In the genomic region with DNA sequence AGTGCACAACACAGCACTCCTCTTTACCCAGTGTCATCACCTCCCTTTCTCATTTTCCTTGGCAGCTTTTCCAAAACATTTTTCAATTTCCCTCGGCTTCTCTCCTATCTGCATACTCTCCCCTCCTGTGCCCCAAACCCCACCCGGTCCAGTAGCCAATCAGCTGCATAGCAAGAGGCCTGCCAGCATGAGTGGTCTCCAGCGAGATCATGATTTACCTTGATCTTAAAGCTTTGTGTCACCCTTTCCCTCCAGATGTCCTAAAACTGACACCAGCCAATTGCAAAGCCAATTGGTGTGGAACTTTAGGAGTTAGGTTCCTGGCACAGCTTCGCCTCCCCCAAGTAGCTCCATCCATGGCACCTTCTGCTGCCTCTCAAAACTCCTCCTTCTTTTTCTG, we compare ENCODE assay signal across 33 cellular contexts.
"Had no signal": no experiment of that assay in that cellular context is flagged by ENCODE, and none has a peak within 500 bp of the region (broad histone marks: within the 10 kb centered on the region; RNA-seq: fewer than 3 reads in every experiment).

No MANE protein-coding gene starts in this region.

- ATAC-seq: activated CD4-positive, CD25-positive, alpha-beta regulatory T cell treated with anti-CD3 and anti-CD28 coated beads, Interleukin-2, amount 50 U/mL, for 24 hours; activated CD8-positive, alpha-beta T cell treated with anti-CD3 and anti-CD28 coated beads for 36 hours; activated naive CD8-positive, alpha-beta T cell treated with anti-CD3 and anti-CD28 coated beads, Interleukin-2, amount 50 U/mL, for 24 hours; body of pancreas; effector memory CD8-positive, alpha-beta T cell; gastroesophageal sphincter; T-helper 17 cell had no signal

- H3K4me3 Mint-ChIP-seq: activated B cell treated with CpG ODN at 0.5 μM for 24 hours; activated CD8-positive, alpha-beta T cell treated with anti-CD3 and anti-CD28 coated beads for 36 hours; activated naive CD4-positive, alpha-beta T cell treated with anti-CD3 and anti-CD28 coated beads for 36 hours; activated naive CD4-positive, alpha-beta T cell treated with anti-CD3 and anti-CD28 coated beads, Interleukin-2, amount 50 U/mL, for 24 hours; activated naive CD8-positive, alpha-beta T cell treated with anti-CD3 and anti-CD28 coated beads for 36 hours; activated naive CD8-positive, alpha-beta T cell treated with anti-CD3 and anti-CD28 coated beads, Interleukin-2, amount 50 U/mL, for 24 hours; activated T-helper 1 cell treated with anti-CD3 and anti-CD28 coated beads, Interleukin-12 subunit alpha, Interleukin-12 subunit beta, Interleukin-2, Interleukin-4 antibody, amounts not matched to agents 30 ng/mL and 10 ng/mL and 1 ng/mL, durations not matched to agents 14 hours and 24 hours and 36 hours; effector memory CD8-positive, alpha-beta T cell; T-helper 17 cell; T-helper 2 cell treated with Interferon-gamma antibody and Interleukin-4, amounts not matched to agents 5 μg/mL and 100 μg/mL, for 36 hours had no signal

- DNase-seq: activated B cell treated with CpG ODN at 0.5 μM for 24 hours; activated CD4-positive, alpha-beta T cell treated with anti-CD3 and anti-CD28 coated beads for 48 hours; activated CD4-positive, alpha-beta T cell treated with anti-CD3 and anti-CD28 coated beads, Interleukin-2, amount 50 U/mL, for 1 hour; activated CD4-positive, alpha-beta T cell treated with anti-CD3 and anti-CD28 coated beads, Interleukin-2, amount 50 U/mL, for 48 hours; activated CD8-positive, alpha-beta T cell treated with anti-CD3 and anti-CD28 coated beads for 36 hours; activated effector memory CD4-positive, alpha-beta T cell treated with anti-CD3 and anti-CD28 coated beads, Interleukin-2, amount 50 U/mL, for 16 hours; activated naive CD4-positive, alpha-beta T cell treated with anti-CD3 and anti-CD28 coated beads for 36 hours; activated naive CD8-positive, alpha-beta T cell treated with anti-CD3 and anti-CD28 coated beads for 36 hours; activated naive CD8-positive, alpha-beta T cell treated with anti-CD3 and anti-CD28 coated beads, Interleukin-2, amount 50 U/mL, for 24 hours; activated T-cell treated with anti-CD3 and anti-CD28 coated beads, Interleukin-2, amount 50 U/mL, for 1 hour; activated T-cell treated with anti-CD3 and anti-CD28 coated beads, Interleukin-2, amount 50 U/mL, for 48 hours; adrenal gland; amygdala; aorta; body of pancreas; caudate nucleus; cortex of kidney; dermis blood vessel endothelial cell; effector CD4-positive, alpha-beta T cell; effector memory CD8-positive, alpha-beta T cell; erythroblast; esophagus squamous epithelium; foreskin melanocyte; T-helper 1 cell; T-helper 17 cell; T1000; WERI-Rb-1 had no signal

- H3K27me3 Mint-ChIP-seq: activated CD8-positive, alpha-beta T cell treated with anti-CD3 and anti-CD28 coated beads for 36 hours; activated naive CD4-positive, alpha-beta T cell treated with anti-CD3 and anti-CD28 coated beads, Interleukin-2, amount 50 U/mL, for 24 hours; activated naive CD8-positive, alpha-beta T cell treated with anti-CD3 and anti-CD28 coated beads for 36 hours; activated naive CD8-positive, alpha-beta T cell treated with anti-CD3 and anti-CD28 coated beads, Interleukin-2, amount 50 U/mL, for 24 hours had no signal

- H3K36me3 Mint-ChIP-seq: activated naive CD4-positive, alpha-beta T cell treated with anti-CD3 and anti-CD28 coated beads, Interleukin-2, amount 50 U/mL, for 24 hours; activated naive CD8-positive, alpha-beta T cell treated with anti-CD3 and anti-CD28 coated beads for 36 hours had no signal

- H3K27ac Mint-ChIP-seq: activated B cell treated with CpG ODN at 0.5 μM for 24 hours; activated CD8-positive, alpha-beta T cell treated with anti-CD3 and anti-CD28 coated beads for 36 hours; activated naive CD4-positive, alpha-beta T cell treated with anti-CD3 and anti-CD28 coated beads for 36 hours; activated naive CD4-positive, alpha-beta T cell treated with anti-CD3 and anti-CD28 coated beads, Interleukin-2, amount 50 U/mL, for 24 hours; activated naive CD8-positive, alpha-beta T cell treated with anti-CD3 and anti-CD28 coated beads for 36 hours; activated naive CD8-positive, alpha-beta T cell treated with anti-CD3 and anti-CD28 coated beads, Interleukin-2, amount 50 U/mL, for 24 hours; activated T-helper 1 cell treated with anti-CD3 and anti-CD28 coated beads, Interleukin-12 subunit alpha, Interleukin-12 subunit beta, Interleukin-2, Interleukin-4 antibody, amounts not matched to agents 30 ng/mL and 10 ng/mL and 1 ng/mL, durations not matched to agents 14 hours and 24 hours and 36 hours; activated T-helper 2 cell treated with anti-CD3 and anti-CD28 coated beads, Interferon-gamma antibody, Interleukin-2, Interleukin-4, amounts not matched to agents 10 μg/mL and 5 μg/mL and 100 μg/mL, durations not matched to agents 14 hours and 24 hours and 36 hours; effector memory CD8-positive, alpha-beta T cell; T-helper 17 cell; T-helper 2 cell treated with Interferon-gamma antibody and Interleukin-4, amounts not matched to agents 5 μg/mL and 100 μg/mL, for 36 hours had no signal

- H3K4me1 Mint-ChIP-seq: activated B cell treated with CpG ODN at 0.5 μM for 24 hours had no signal

- H3K9me3 Mint-ChIP-seq: activated B cell treated with CpG ODN at 0.5 μM for 24 hours; activated CD8-positive, alpha-beta T cell treated with anti-CD3 and anti-CD28 coated beads for 36 hours; activated naive CD4-positive, alpha-beta T cell treated with anti-CD3 and anti-CD28 coated beads for 36 hours; activated naive CD4-positive, alpha-beta T cell treated with anti-CD3 and anti-CD28 coated beads, Interleukin-2, amount 50 U/mL, for 24 hours; activated T-helper 2 cell treated with anti-CD3 and anti-CD28 coated beads, Interferon-gamma antibody, Interleukin-2, Interleukin-4, amounts not matched to agents 10 μg/mL and 5 μg/mL and 100 μg/mL, durations not matched to agents 14 hours and 24 hours and 36 hours; effector memory CD8-positive, alpha-beta T cell; T-helper 2 cell treated with Interferon-gamma antibody and Interleukin-4, amounts not matched to agents 5 μg/mL and 100 μg/mL, for 36 hours had no signal
